1 cellular context compared by ENCODE assay signal in genomic region chr5:59791602-59792001, GRCh38.
TF ChIP-seq lines count a peak whose summit lies in the region.

No MANE protein-coding gene starts in this region.

TF ChIP-seq in SK-N-SH, 30 proteins besides CTCF, POLR2A, EP300 and RAD21:
- TF ChIP-seq USF2 (IDR thresholded peaks at IDR 0.05; ENCODE audit: borderline replicate concordance, low read depth, low read length) (no peak), MXI1 (IDR thresholded peaks at IDR 0.05; ENCODE audit: low read depth, low read length) (no peak), FOXM1 (IDR thresholded peaks at IDR 0.05; ENCODE audit: low read depth) (no peak), MEF2A (IDR thresholded peaks at IDR 0.05; ENCODE audit: borderline replicate concordance, low read depth) (no peak), RXRA (IDR thresholded peaks at IDR 0.05; ENCODE audit: borderline replicate concordance, low read depth) (no peak), PBX3 (IDR thresholded peaks at IDR 0.05) (no peak)
